1 cellular context compared by ENCODE assay signal in genomic region chr2:233846387-233847247, GRCh38.
TF ChIP-seq lines count a peak whose summit lies in the region.

No MANE protein-coding gene starts in this region.

TF ChIP-seq in GM12878, 131 proteins besides CTCF, POLR2A, EP300 and RAD21:
- no peak for TF ChIP-seq MLLT1 (IDR thresholded peaks at IDR 0.05)
- no peak for TF ChIP-seq ATF3 (IDR thresholded peaks at IDR 0.05; ENCODE audit: borderline replicate concordance, extremely low read depth, low read depth, low read length)
- TF ChIP-seq SPI1 (IDR thresholded peaks at IDR 0.05; ENCODE audit: borderline replicate concordance, insufficient read depth, low read depth, low read length), result peak; percentile 48; the same call in 1 of the 2 replicates
- TF ChIP-seq, protein P1, sequence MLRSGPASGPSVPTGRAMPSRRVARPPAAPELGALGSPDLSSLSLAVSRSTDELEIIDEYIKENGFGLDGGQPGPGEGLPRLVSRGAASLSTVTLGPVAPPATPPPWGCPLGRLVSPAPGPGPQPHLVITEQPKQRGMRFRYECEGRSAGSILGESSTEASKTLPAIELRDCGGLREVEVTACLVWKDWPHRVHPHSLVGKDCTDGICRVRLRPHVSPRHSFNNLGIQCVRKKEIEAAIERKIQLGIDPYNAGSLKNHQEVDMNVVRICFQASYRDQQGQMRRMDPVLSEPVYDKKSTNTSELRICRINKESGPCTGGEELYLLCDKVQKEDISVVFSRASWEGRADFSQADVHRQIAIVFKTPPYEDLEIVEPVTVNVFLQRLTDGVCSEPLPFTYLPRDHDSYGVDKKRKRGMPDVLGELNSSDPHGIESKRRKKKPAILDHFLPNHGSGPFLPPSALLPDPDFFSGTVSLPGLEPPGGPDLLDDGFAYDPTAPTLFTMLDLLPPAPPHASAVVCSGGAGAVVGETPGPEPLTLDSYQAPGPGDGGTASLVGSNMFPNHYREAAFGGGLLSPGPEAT (IDR thresholded peaks at IDR 0.05; ENCODE audit: low read depth), result no peak
- TF ChIP-seq, protein P2, sequence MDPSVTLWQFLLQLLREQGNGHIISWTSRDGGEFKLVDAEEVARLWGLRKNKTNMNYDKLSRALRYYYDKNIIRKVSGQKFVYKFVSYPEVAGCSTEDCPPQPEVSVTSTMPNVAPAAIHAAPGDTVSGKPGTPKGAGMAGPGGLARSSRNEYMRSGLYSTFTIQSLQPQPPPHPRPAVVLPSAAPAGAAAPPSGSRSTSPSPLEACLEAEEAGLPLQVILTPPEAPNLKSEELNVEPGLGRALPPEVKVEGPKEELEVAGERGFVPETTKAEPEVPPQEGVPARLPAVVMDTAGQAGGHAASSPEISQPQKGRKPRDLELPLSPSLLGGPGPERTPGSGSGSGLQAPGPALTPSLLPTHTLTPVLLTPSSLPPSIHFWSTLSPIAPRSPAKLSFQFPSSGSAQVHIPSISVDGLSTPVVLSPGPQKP (IDR thresholded peaks at IDR 0.05; ENCODE audit: low read depth, low read length), result no peak
- no peak for TF ChIP-seq PML (IDR thresholded peaks at IDR 0.05; ENCODE audit: low read length)
